Comparison of ENCODE assay signal across 1 cellular context in the genomic region with DNA sequence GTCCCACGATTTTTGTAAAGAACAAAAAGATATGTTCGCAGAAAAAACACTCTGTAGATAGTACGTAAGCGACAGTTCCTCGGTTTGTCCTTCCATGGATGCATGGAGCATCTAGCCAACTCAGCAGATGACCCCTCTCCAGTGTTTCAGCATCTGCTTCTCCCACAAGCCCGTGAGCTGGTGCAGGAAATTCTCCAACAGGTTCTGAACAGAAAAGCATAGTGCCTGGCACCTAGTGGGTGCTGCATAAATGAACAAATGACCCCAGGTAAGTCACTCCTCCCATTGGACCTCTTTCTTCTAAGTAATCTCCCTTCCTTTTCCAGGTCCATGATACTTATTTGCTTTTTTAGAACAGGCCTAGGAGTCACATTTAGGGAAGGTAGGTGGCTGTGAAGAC.
TF ChIP-seq lines count a peak whose summit lies in the region.

No MANE protein-coding gene starts in this region.

TF ChIP-seq in endothelial cell of umbilical vein, 7 proteins besides CTCF, POLR2A, EP300 and RAD21 (continued from another document):
- TF ChIP-seq FOS (IDR thresholded peaks at IDR 0.05; ENCODE audit: borderline replicate concordance, insufficient read depth, low read length) (no peak), MYC (IDR thresholded peaks at IDR 0.05; ENCODE audit: low read depth, low read length) (no peak), POLR2AphosphoS5 (IDR thresholded peaks at IDR 0.05; ENCODE audit: insufficient read depth, low read depth, low read length) (no peak)
